12 cellular contexts compared by ENCODE assay signal in genomic region chr5:5140051-5141010, GRCh38. TPM values are rescaled to one million over a fixed set of nuclear protein-coding genes. Genes with fewer than 3 reads are reported as not detected.
DNase-seq lines count a peak whose midpoint lies in the region; ATAC-seq and TF ChIP-seq lines count a peak whose summit lies in the region.
"Had no signal": no experiment of that assay in that cellular context is flagged by ENCODE, and none has a peak within 500 bp of the region (broad histone marks: within the 10 kb centered on the region; RNA-seq: fewer than 3 reads in every experiment).

Gene ADAMTS16 (plus strand): TSS chr5:5140330. CDS start chr5:5140468, 138 bp downstream.

- no peaks in the 10 kb centered on the region for H3K4me1 ChIP-seq in BE2C
- H3K4me1 ChIP-seq in colonic mucosa = no peaks in the 10 kb centered on the region

- H3K9me3 ChIP-seq in BE2C (no peaks in the 10 kb centered on the region), colonic mucosa (no peaks in the 10 kb centered on the region)

- no peak within 1 kb of the TSS for H3K27ac ChIP-seq in colonic mucosa

- DNase-seq in BE2C (peak; percentile 35), NCI-H1105 (lab: John Stamatoyannopoulos, UW) (peak; percentile 38), epithelial cell of proximal tubule (ENCODE audit: low read depth) (no peak), omental fat pad (ENCODE audit: low spot score) (no peak), colonic mucosa (no peak), GM03348 (ENCODE audit: low spot score) (no peak)
- DNase-seq: foreskin melanocyte; stimulated activated CD4-positive, alpha-beta T cell treated with anti-CD3 and anti-CD28 coated beads, Interleukin-2, amount 100 ng/mL, for 24 hours had no signal

- peak within 1 kb of the TSS; percentile 59 for H3K4me3 ChIP-seq in BE2C (ENCODE audit: low read depth, low read length)
- peak within 1 kb of the TSS; percentile 50 for H3K4me3 ChIP-seq in epithelial cell of proximal tubule (ENCODE audit: low read depth, low read length)
- H3K4me3 ChIP-seq in colonic mucosa = no peak within 1 kb of the TSS

- intact Hi-C loops in colonic mucosa (cut with DNase I) = loop anchor here (2.0 kb wide), 1 partner anchor 278 kb away; no protein-coding TSS in a partner anchor

- H3K9ac ChIP-seq in colonic mucosa (ENCODE audit: low read depth in 2 of 2, low read length in 2 of 2) = no peak within 1 kb of the TSS

- TF ChIP-seq CTCF in BE2C (IDR thresholded peaks at IDR 0.05; ENCODE audit: low read depth, low read length) (no peak), epithelial cell of proximal tubule (conservative IDR thresholded peaks at IDR 0.05; ENCODE audit: low read depth, low read length) (no peak), omental fat pad (IDR thresholded peaks at IDR 0.05) (no peak), colonic mucosa (IDR thresholded peaks at IDR 0.05) (no peak)

- ATAC-seq in omental fat pad (ENCODE audit: low FRiP score) (peak; percentile 44), GM21737 (IDR thresholded peaks at IDR 0.05; ENCODE audit: unreplicated experiment) (no peak), HG03159 (IDR thresholded peaks at IDR 0.05; ENCODE audit: unreplicated experiment) (no peak)

- H3K27me3 ChIP-seq in BE2C = peaks cover 22% of the 10 kb centered on the region
- peaks cover 17% of the 10 kb centered on the region for H3K27me3 ChIP-seq in colonic mucosa

- no peaks in the 10 kb centered on the region for H3K36me3 ChIP-seq in BE2C
- H3K36me3 ChIP-seq in colonic mucosa = no peaks in the 10 kb centered on the region

RNA-seq across cellular contexts. Expression of gene ADAMTS16, which starts in this region (rescaled TPM):
- polyA plus RNA-seq in BE2C (2012; ENCODE audit: insufficient read depth, insufficient read length, low read depth) = 1.2 TPM
- under 0.01 and 0.22 TPM in 2 replicates for total RNA-seq in epithelial cell of proximal tubule
- total RNA-seq in omental fat pad = 1 to 10 TPM in 2 of 4 donors, under 1 TPM in 2; 0.50 to 1.9 (median 1.3) TPM
- under 1 TPM in 1 of 2 donors, not detected in 1; 0.16 TPM for total RNA-seq in colonic mucosa
- total RNA-seq: activated T-helper 1 cell treated with anti-CD3 and anti-CD28 coated beads, Interleukin-12 subunit alpha, Interleukin-12 subunit beta, Interleukin-2, Interleukin-4 antibody, amounts not matched to agents 30 ng/mL and 10 ng/mL and 1 ng/mL, durations not matched to agents 14 hours and 24 hours and 36 hours; SK-MEL-5 had no signal

Comparison
In these comparisons a context has a peak if more than half of its experiments do, and no peak if none do; other contexts are left out.
1. DNase-seq: peak in BE2C (single experiment) and NCI-H1105 (single experiment); none in epithelial cell of proximal tubule (single experiment), omental fat pad (single experiment), colonic mucosa (single experiment) and GM03348 (single experiment).